Comparison of ENCODE assay signal across 8 cellular contexts in genomic region chr20:50450961-50451752, GRCh38. TPM values are rescaled to one million over a fixed set of nuclear protein-coding genes. Genes with fewer than 3 reads are reported as not detected.
DNase-seq lines count a peak whose midpoint lies in the region; ATAC-seq and TF ChIP-seq lines count a peak whose summit lies in the region.

No MANE protein-coding gene starts in this region.

- H3K4me1 Mint-ChIP-seq in activated naive CD8-positive, alpha-beta T cell (ENCODE audit: low read depth) = peaks cover 15% of the 10 kb centered on the region

- H3K36me3 Mint-ChIP-seq in activated naive CD8-positive, alpha-beta T cell = peaks cover 5% of the 10 kb centered on the region

- no peak for TF ChIP-seq CTCF in lower lobe of right lung (IDR thresholded peaks at IDR 0.05)

- ATAC-seq in GM21360 (IDR thresholded peaks at IDR 0.05; ENCODE audit: unreplicated experiment) = peak; percentile 54
- ATAC-seq in HG03565 (IDR thresholded peaks at IDR 0.05; ENCODE audit: unreplicated experiment) = peak; percentile 51
- peak; percentile 56 to 61 for ATAC-seq in lower lobe of right lung
- no peak for ATAC-seq in HG02938 (IDR thresholded peaks at IDR 0.05; ENCODE audit: unreplicated experiment)

- no peaks in the 10 kb centered on the region for H3K36me3 ChIP-seq in lower lobe of right lung

- DNase-seq in GF-D8 (lab: John Stamatoyannopoulos, UW) = peak; percentile 69
- no peak for DNase-seq in lower lobe of right lung
- no peak for DNase-seq in NCI-H2081 (lab: John Stamatoyannopoulos, UW)
- DNase-seq in NCI-H2196 (lab: John Stamatoyannopoulos, UW; ENCODE audit: unreplicated experiment) = no peak

- peak overlapping the region; percentile 24 for H3K4me3 Mint-ChIP-seq in activated naive CD8-positive, alpha-beta T cell

- peaks cover 30% of the 10 kb centered on the region for H3K4me1 ChIP-seq in lower lobe of right lung

- no peaks in the 10 kb centered on the region for H3K9me3 Mint-ChIP-seq in activated naive CD8-positive, alpha-beta T cell (ENCODE audit: low read depth)

- no peaks in the 10 kb centered on the region for H3K9me3 ChIP-seq in lower lobe of right lung

- peak overlapping the region; percentile 78 for H3K27ac ChIP-seq in lower lobe of right lung

- no peaks in the 10 kb centered on the region for H3K27me3 ChIP-seq in lower lobe of right lung (ENCODE audit: low read depth)

- intact Hi-C loops in lower lobe of right lung (cut with DNase I) = no loop called here

- H3K4me3 ChIP-seq in lower lobe of right lung = peak overlapping the region; percentile 15

- peaks cover 25% of the 10 kb centered on the region for H3K27me3 Mint-ChIP-seq in activated naive CD8-positive, alpha-beta T cell

- no peak overlapping the region for H3K27ac Mint-ChIP-seq in activated naive CD8-positive, alpha-beta T cell

RNA-seq across cellular contexts. Expression of gene PTPN1, which starts 59.0 kb away (rescaled TPM):
- total RNA-seq in lower lobe of right lung = 78.2 TPM
